In genomic region chr9:114107286-114108001, GRCh38 we compare ENCODE assay signal across 2 cellular contexts.
A peak's percentile ranks its signal among the peaks of the same experiment; 100 is the strongest.
TF ChIP-seq lines count a peak whose summit lies in the region.

No MANE protein-coding gene starts in this region.

TF ChIP-seq in HCT116, 20 proteins besides CTCF, POLR2A, EP300 and RAD21:
- no peak for TF ChIP-seq SP1 (IDR thresholded peaks at IDR 0.05; ENCODE audit: low read depth)
- no peak for TF ChIP-seq MAX (IDR thresholded peaks at IDR 0.05)
- no peak for TF ChIP-seq EZH2 (IDR thresholded peaks at IDR 0.05)
- TF ChIP-seq ZNF274 (IDR thresholded peaks at IDR 0.05; ENCODE audit: low read depth, low read length): no peak
- no peak for TF ChIP-seq SIN3A (IDR thresholded peaks at IDR 0.05; ENCODE audit: low read depth)
- TF ChIP-seq EZH2phosphoT487 (IDR thresholded peaks at IDR 0.05; ENCODE audit: borderline replicate concordance): no peak
- TF ChIP-seq ELF1 (IDR thresholded peaks at IDR 0.05; ENCODE audit: borderline replicate concordance, low read depth): no peak
- TF ChIP-seq YY1 (IDR thresholded peaks at IDR 0.05; ENCODE audit: extremely low read depth, insufficient replicate concordance, low read depth, low read length): no peak
- no peak for TF ChIP-seq TCF7L2 (IDR thresholded peaks at IDR 0.05; ENCODE audit: borderline replicate concordance, extremely low read depth, insufficient read depth, insufficient read length)
- TF ChIP-seq JUND (IDR thresholded peaks at IDR 0.05): no peak
- TF ChIP-seq ATF3 (IDR thresholded peaks at IDR 0.05): no peak
- TF ChIP-seq EGR1 (IDR thresholded peaks at IDR 0.05; ENCODE audit: low read depth): no peak
TF ChIP-seq in HCT116: peak in this region for 0.

TF ChIP-seq in K562, 482 proteins besides CTCF, POLR2A, EP300 and RAD21:
- TF ChIP-seq CBFB (CRISPR knock-in tag; IDR thresholded peaks at IDR 0.05): 0 out of 2 replicates have a peak, but pooled peaks have one; percentile 25
- peak; percentile 48 for TF ChIP-seq NFIC (IDR thresholded peaks at IDR 0.05)
- no peak for TF ChIP-seq AFF4 (CRISPR knock-in tag; IDR thresholded peaks at IDR 0.05)
TF ChIP-seq in K562: peak in this region for 2.
